Comparison of ENCODE assay signal across 1 cellular context in the genomic region with DNA sequence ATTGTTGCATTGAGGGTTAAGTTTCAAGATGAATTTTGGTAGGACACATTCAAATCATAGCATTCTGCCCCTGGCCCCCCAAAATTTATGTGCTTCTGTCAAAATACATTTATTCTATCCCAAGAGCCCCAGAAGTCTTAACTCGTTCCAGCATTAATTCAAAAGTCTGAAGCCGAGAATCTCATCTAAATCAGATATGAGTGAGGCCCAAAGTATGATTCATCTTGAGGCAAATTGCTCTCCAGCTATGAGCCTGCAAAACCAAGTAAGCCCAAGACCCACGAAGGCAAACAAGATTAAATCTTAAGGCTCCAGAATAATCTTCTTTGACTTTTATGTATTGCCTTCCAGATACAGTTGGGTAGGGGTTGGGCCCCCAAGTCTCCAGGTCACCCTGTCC.
A peak's percentile ranks its signal among the peaks of the same experiment; 100 is the strongest.
TF ChIP-seq lines count a peak whose summit lies in the region.

No MANE protein-coding gene starts in this region.

TF ChIP-seq in K562, 482 proteins besides CTCF, POLR2A, EP300 and RAD21:
- TF ChIP-seq NFE2L1 (tag; IDR thresholded peaks at IDR 0.05; ENCODE audit: borderline replicate concordance, low read depth) (no peak), JUND (IDR thresholded peaks at IDR 0.05; ENCODE audit: borderline replicate concordance, low read depth, low read length) (peak; percentile 77), JUND (tag; IDR thresholded peaks at IDR 0.05; ENCODE audit: borderline replicate concordance, low read depth, low read length) (0 out of 3 replicates have a peak, but pooled peaks have one; percentile 71), MAFF (IDR thresholded peaks at IDR 0.05; ENCODE audit: low read length) (no peak), FOSL1 (tag; conservative IDR thresholded peaks at IDR 0.05) (peak; percentile 89), RUNX1 (IDR thresholded peaks at IDR 0.05; ENCODE audit: low read depth) (no peak), NUFIP1 (IDR thresholded peaks at IDR 0.05; ENCODE audit: partially characterized antibody) (no peak), HDAC6 (IDR thresholded peaks at IDR 0.05; ENCODE audit: low read depth, low read length) (no peak), HNRNPLL (IDR thresholded peaks at IDR 0.05; ENCODE audit: low read depth, low read length, poor library complexity, severe bottlenecking) (no peak), KDM4B (IDR thresholded peaks at IDR 0.05; ENCODE audit: borderline replicate concordance in 2 of 2, low read depth in 1 of 2) (no peak), HDAC2 (IDR thresholded peaks at IDR 0.05) (no peak), CBX2 (IDR thresholded peaks at IDR 0.05; ENCODE audit: insufficient read depth, low read length, poor library complexity, severe bottlenecking) (no peak), ARID1B (IDR thresholded peaks at IDR 0.05) (0 out of 2 replicates have a peak, but pooled peaks have one; percentile 20), DPF2 (IDR thresholded peaks at IDR 0.05) (0 out of 2 replicates have a peak, but pooled peaks have one; percentile 25), TAF15 (IDR thresholded peaks at IDR 0.05; ENCODE audit: low read depth, low read length) (no peak), NR2C2 (CRISPR knock-in tag; IDR thresholded peaks at IDR 0.05) (no peak), NR2C2 (tag; IDR thresholded peaks at IDR 0.05) (no peak), JUN (IDR thresholded peaks at IDR 0.05; ENCODE audit: borderline replicate concordance, low read depth, low read length) (0 out of 2 replicates have a peak, but pooled peaks have one; percentile 15), JUN (CRISPR knock-in tag; IDR thresholded peaks at IDR 0.05; ENCODE audit: borderline replicate concordance) (no peak), HMG20A (CRISPR knock-in tag; conservative IDR thresholded peaks at IDR 0.05) (no peak)
- TF ChIP-seq, protein P1, sequence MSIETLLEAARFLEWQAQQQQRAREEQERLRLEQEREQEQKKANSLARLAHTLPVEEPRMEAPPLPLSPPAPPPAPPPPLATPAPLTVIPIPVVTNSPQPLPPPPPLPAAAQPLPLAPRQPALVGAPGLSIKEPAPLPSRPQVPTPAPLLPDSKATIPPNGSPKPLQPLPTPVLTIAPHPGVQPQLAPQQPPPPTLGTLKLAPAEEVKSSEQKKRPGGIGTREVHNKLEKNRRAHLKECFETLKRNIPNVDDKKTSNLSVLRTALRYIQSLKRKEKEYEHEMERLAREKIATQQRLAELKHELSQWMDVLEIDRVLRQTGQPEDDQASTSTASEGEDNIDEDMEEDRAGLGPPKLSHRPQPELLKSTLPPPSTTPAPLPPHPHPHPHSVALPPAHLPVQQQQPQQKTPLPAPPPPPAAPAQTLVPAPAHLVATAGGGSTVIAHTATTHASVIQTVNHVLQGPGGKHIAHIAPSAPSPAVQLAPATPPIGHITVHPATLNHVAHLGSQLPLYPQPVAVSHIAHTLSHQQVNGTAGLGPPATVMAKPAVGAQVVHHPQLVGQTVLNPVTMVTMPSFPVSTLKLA (conservative IDR thresholded peaks at IDR 0.05), result no peak
- TF ChIP-seq, protein P2, sequence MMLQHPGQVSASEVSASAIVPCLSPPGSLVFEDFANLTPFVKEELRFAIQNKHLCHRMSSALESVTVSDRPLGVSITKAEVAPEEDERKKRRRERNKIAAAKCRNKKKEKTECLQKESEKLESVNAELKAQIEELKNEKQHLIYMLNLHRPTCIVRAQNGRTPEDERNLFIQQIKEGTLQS (IDR thresholded peaks at IDR 0.05), result peak; percentile 51; the same call in 1 of the 2 replicates
- TF ChIP-seq, protein P2 (CRISPR knock-in tag; conservative IDR thresholded peaks at IDR 0.05), result no peak
- TF ChIP-seq, protein P3, sequence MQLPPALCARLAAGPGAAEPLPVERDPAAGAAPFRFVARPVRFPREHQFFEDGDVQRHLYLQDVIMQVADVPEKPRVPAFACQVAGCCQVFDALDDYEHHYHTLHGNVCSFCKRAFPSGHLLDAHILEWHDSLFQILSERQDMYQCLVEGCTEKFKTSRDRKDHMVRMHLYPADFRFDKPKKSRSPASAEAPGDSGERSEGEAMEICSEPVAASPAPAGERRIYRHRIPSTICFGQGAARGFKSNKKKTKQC (CRISPR knock-in tag; IDR thresholded peaks at IDR 0.05), result no peak
- TF ChIP-seq, protein P4, sequence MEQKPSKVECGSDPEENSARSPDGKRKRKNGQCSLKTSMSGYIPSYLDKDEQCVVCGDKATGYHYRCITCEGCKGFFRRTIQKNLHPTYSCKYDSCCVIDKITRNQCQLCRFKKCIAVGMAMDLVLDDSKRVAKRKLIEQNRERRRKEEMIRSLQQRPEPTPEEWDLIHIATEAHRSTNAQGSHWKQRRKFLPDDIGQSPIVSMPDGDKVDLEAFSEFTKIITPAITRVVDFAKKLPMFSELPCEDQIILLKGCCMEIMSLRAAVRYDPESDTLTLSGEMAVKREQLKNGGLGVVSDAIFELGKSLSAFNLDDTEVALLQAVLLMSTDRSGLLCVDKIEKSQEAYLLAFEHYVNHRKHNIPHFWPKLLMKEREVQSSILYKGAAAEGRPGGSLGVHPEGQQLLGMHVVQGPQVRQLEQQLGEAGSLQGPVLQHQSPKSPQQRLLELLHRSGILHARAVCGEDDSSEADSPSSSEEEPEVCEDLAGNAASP (IDR thresholded peaks at IDR 0.05), result no peak
- TF ChIP-seq, protein P5, sequence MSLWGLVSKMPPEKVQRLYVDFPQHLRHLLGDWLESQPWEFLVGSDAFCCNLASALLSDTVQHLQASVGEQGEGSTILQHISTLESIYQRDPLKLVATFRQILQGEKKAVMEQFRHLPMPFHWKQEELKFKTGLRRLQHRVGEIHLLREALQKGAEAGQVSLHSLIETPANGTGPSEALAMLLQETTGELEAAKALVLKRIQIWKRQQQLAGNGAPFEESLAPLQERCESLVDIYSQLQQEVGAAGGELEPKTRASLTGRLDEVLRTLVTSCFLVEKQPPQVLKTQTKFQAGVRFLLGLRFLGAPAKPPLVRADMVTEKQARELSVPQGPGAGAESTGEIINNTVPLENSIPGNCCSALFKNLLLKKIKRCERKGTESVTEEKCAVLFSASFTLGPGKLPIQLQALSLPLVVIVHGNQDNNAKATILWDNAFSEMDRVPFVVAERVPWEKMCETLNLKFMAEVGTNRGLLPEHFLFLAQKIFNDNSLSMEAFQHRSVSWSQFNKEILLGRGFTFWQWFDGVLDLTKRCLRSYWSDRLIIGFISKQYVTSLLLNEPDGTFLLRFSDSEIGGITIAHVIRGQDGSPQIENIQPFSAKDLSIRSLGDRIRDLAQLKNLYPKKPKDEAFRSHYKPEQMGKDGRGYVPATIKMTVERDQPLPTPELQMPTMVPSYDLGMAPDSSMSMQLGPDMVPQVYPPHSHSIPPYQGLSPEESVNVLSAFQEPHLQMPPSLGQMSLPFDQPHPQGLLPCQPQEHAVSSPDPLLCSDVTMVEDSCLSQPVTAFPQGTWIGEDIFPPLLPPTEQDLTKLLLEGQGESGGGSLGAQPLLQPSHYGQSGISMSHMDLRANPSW (CRISPR knock-in tag; IDR thresholded peaks at IDR 0.05), result no peak
- TF ChIP-seq, protein P6, sequence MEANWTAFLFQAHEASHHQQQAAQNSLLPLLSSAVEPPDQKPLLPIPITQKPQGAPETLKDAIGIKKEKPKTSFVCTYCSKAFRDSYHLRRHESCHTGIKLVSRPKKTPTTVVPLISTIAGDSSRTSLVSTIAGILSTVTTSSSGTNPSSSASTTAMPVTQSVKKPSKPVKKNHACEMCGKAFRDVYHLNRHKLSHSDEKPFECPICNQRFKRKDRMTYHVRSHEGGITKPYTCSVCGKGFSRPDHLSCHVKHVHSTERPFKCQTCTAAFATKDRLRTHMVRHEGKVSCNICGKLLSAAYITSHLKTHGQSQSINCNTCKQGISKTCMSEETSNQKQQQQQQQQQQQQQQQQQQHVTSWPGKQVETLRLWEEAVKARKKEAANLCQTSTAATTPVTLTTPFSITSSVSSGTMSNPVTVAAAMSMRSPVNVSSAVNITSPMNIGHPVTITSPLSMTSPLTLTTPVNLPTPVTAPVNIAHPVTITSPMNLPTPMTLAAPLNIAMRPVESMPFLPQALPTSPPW (CRISPR knock-in tag; IDR thresholded peaks at IDR 0.05), result peak; percentile 31; the same call in 1 of the 2 replicates
- TF ChIP-seq, protein P7, sequence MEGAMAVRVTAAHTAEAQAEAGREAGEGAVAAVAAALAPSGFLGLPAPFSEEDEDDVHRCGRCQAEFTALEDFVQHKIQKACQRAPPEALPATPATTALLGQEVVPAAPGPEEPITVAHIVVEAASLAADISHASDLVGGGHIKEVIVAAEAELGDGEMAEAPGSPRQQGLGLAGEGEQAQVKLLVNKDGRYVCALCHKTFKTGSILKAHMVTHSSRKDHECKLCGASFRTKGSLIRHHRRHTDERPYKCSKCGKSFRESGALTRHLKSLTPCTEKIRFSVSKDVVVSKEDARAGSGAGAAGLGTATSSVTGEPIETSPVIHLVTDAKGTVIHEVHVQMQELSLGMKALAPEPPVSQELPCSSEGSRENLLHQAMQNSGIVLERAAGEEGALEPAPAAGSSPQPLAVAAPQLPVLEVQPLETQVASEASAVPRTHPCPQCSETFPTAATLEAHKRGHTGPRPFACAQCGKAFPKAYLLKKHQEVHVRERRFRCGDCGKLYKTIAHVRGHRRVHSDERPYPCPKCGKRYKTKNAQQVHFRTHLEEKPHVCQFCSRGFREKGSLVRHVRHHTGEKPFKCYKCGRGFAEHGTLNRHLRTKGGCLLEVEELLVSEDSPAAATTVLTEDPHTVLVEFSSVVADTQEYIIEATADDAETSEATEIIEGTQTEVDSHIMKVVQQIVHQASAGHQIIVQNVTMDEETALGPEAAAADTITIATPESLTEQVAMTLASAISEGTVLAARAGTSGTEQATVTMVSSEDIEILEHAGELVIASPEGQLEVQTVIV (CRISPR knock-in tag; IDR thresholded peaks at IDR 0.05; ENCODE audit: borderline replicate concordance), result no peak
- TF ChIP-seq, protein P8, sequence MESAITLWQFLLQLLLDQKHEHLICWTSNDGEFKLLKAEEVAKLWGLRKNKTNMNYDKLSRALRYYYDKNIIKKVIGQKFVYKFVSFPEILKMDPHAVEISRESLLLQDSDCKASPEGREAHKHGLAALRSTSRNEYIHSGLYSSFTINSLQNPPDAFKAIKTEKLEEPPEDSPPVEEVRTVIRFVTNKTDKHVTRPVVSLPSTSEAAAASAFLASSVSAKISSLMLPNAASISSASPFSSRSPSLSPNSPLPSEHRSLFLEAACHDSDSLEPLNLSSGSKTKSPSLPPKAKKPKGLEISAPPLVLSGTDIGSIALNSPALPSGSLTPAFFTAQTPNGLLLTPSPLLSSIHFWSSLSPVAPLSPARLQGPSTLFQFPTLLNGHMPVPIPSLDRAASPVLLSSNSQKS (CRISPR knock-in tag; IDR thresholded peaks at IDR 0.05), result no peak
